18 cellular contexts compared by ENCODE assay signal in genomic region chr13:62747629-62748028, GRCh38.
DNase-seq lines count a peak whose midpoint lies in the region; ATAC-seq and TF ChIP-seq lines count a peak whose summit lies in the region.
"Had no signal": no experiment of that assay in that cellular context is flagged by ENCODE, and none has a peak within 500 bp of the region (broad histone marks: within the 10 kb centered on the region; RNA-seq: fewer than 3 reads in every experiment).

No MANE protein-coding gene starts in this region.

- H3K27ac ChIP-seq in mesenchymal stem cell (ENCODE audit: low read length, poor library complexity, severe bottlenecking) (no peak overlapping the region), spleen (no peak overlapping the region)
- H3K27ac ChIP-seq: BLaER1, ovary, uterus had no signal

- intact Hi-C loops in spleen (cut with DNase I; ENCODE audit: low total_unique reads): no loop called here

- peak; percentile 92 for DNase-seq in ELR (ENCODE audit: low read depth)
- DNase-seq in M059J (ENCODE audit: low read depth): peak; percentile 51
- peak; percentile 18 for DNase-seq in mesenchymal stem cell
- DNase-seq in GDM1 (lab: John Stamatoyannopoulos, UW): no peak
- no peak for DNase-seq in NCI-H1105 (lab: John Stamatoyannopoulos, UW)
- no peak for DNase-seq in NCI-H187 (lab: John Stamatoyannopoulos, UW)
- no peak for DNase-seq in spleen
- DNase-seq: activated effector memory CD4-positive, alpha-beta T cell treated with Interleukin-2 at 50 U/mL for 16 hours; aorta; DMS79; glutamatergic neuron; NCI-H2081; ovary; Right ventricle myocardium superior; stimulated activated naive CD4-positive, alpha-beta T cell treated with Interleukin-2 at 50 U/mL for 16 hours; uterus had no signal

- no peak for TF ChIP-seq POLR2A in spleen (IDR thresholded peaks at IDR 0.05)

- H2BK120ac ChIP-seq in mesenchymal stem cell (ENCODE audit: low read depth, low read length): no peak overlapping the region

- H4K8ac ChIP-seq in mesenchymal stem cell (ENCODE audit: low read length): no peak overlapping the region

- no peak overlapping the region for H3K14ac ChIP-seq in mesenchymal stem cell (ENCODE audit: low read length in 2 of 2)

- no peak overlapping the region for H3K23ac ChIP-seq in mesenchymal stem cell (ENCODE audit: low read length in 2 of 2)

- TF ChIP-seq CTCF in spleen (IDR thresholded peaks at IDR 0.05 in 8 of 11, conservative IDR thresholded peaks at IDR 0.05 in 3 of 11): no peak

- no peak overlapping the region for H2BK5ac ChIP-seq in mesenchymal stem cell (ENCODE audit: low read depth, low read length, poor library complexity, severe bottlenecking)

- ATAC-seq in SK-N-SH treated with all-trans-retinoic acid at 6 μM for 48 hours: peak; percentile 74

- no peaks in the 10 kb centered on the region for H3K4me1 ChIP-seq in mesenchymal stem cell (ENCODE audit: control insufficient read depth, insufficient read depth, low read depth, low read length)
- no peaks in the 10 kb centered on the region for H3K4me1 ChIP-seq in spleen
- H3K4me1 ChIP-seq: BLaER1, uterus had no signal

- H3K4me3 ChIP-seq in mesenchymal stem cell (ENCODE audit: insufficient read depth in 1 of 2, low read depth in 1 of 2, low read length in 2 of 2) (no peak overlapping the region), spleen (no peak overlapping the region)
- H3K4me3 ChIP-seq: BLaER1, ovary, uterus had no signal

- no peak overlapping the region for H2BK12ac ChIP-seq in mesenchymal stem cell (ENCODE audit: low read length in 2 of 2)

- H2AK5ac ChIP-seq in mesenchymal stem cell (ENCODE audit: low read length, severe bottlenecking): no peak overlapping the region

- H4K91ac ChIP-seq in mesenchymal stem cell (ENCODE audit: low read length): no peak overlapping the region

- H3K36me3 ChIP-seq in mesenchymal stem cell (ENCODE audit: control insufficient read depth in 1 of 2, insufficient read depth in 2 of 2, low read depth in 1 of 2, low read length in 2 of 2): no peaks in the 10 kb centered on the region
- no peaks in the 10 kb centered on the region for H3K36me3 ChIP-seq in spleen
- H3K36me3 ChIP-seq: BLaER1, ovary, uterus had no signal

- no peaks in the 10 kb centered on the region for H3K79me1 ChIP-seq in mesenchymal stem cell (replicated peaks; ENCODE audit: low read length, poor library complexity, severe bottlenecking)

- H2BK15ac ChIP-seq in mesenchymal stem cell (ENCODE audit: low read depth, poor library complexity, severe bottlenecking): no peak overlapping the region

- no peak overlapping the region for H3K18ac ChIP-seq in mesenchymal stem cell (ENCODE audit: low read depth in 1 of 2, low read length in 2 of 2)

- H3K9ac ChIP-seq in mesenchymal stem cell (ENCODE audit: low read length): no peak overlapping the region
- H3K9ac ChIP-seq: BLaER1 had no signal

- H3K27me3 ChIP-seq in mesenchymal stem cell (ENCODE audit: control insufficient read depth in 1 of 2, insufficient read depth in 1 of 2, low read length in 2 of 2): no peaks in the 10 kb centered on the region
- H3K27me3 ChIP-seq in spleen (replicated peaks in 1 of 7): no peaks in the 10 kb centered on the region
- H3K27me3 ChIP-seq: BLaER1, ovary, uterus had no signal

- peaks cover 4% of the 10 kb centered on the region for H3K9me3 ChIP-seq in mesenchymal stem cell (ENCODE audit: control insufficient read depth, low read length)
- H3K9me3 ChIP-seq in spleen: peaks cover 0 to 5% (median 0%) of the 10 kb centered on the region in 8 donors
- H3K9me3 ChIP-seq: BLaER1, ovary, uterus had no signal

- no peak overlapping the region for H3K4ac ChIP-seq in mesenchymal stem cell (ENCODE audit: low read depth in 1 of 2, low read length in 2 of 2)

- H2AFZ ChIP-seq in mesenchymal stem cell (ENCODE audit: low read depth, low read length): no peak overlapping the region

- 0% methylated on average over 1 of the region's 2 CpGs for WGBS in mesenchymal stem cell
- WGBS in spleen, 5 donors: 22 to 41% (median 33%) methylated on average over 2 of the region's 2 CpGs

- H3K4me2 ChIP-seq in mesenchymal stem cell (ENCODE audit: low read length, poor library complexity, severe bottlenecking): no peak overlapping the region
- H3K4me2 ChIP-seq: BLaER1 had no signal

TF ChIP-seq in SK-N-SH treated with all-trans-retinoic acid at 6 μM for 48 hours, 23 proteins besides CTCF, POLR2A, EP300 and RAD21:
- TF ChIP-seq ZFP30 (CRISPR knock-in tag; IDR thresholded peaks at IDR 0.05) (no peak), TCF4 (CRISPR knock-in tag; IDR thresholded peaks at IDR 0.05; ENCODE audit: borderline replicate concordance) (no peak), GLIS3 (CRISPR knock-in tag; IDR thresholded peaks at IDR 0.05) (no peak), BACH2 (CRISPR knock-in tag; IDR thresholded peaks at IDR 0.05; ENCODE audit: borderline replicate concordance) (no peak), ZNF70 (CRISPR knock-in tag; IDR thresholded peaks at IDR 0.05) (no peak), ISL1 (CRISPR knock-in tag; IDR thresholded peaks at IDR 0.05) (no peak), ESRRG (CRISPR knock-in tag; IDR thresholded peaks at IDR 0.05) (no peak), CREB5 (CRISPR knock-in tag; IDR thresholded peaks at IDR 0.05; ENCODE audit: low read depth) (no peak), ZC3H10 (CRISPR knock-in tag; IDR thresholded peaks at IDR 0.05) (no peak), CSDC2 (CRISPR knock-in tag; IDR thresholded peaks at IDR 0.05) (no peak), ZFP3 (CRISPR knock-in tag; IDR thresholded peaks at IDR 0.05) (no peak), TSHZ2 (CRISPR knock-in tag; IDR thresholded peaks at IDR 0.05) (no peak), ZNF565 (CRISPR knock-in tag; conservative IDR thresholded peaks at IDR 0.05; ENCODE audit: low read depth) (no peak)

Comparison
In these comparisons a context has a peak if more than half of its experiments do, and no peak if none do; other contexts are left out.
1. DNase-seq: peak in ELR (single experiment), M059J (single experiment) and mesenchymal stem cell (single experiment); none in GDM1 (single experiment), NCI-H1105 (single experiment), NCI-H187 (0 of 2) and spleen (single experiment).